ENCODE assay signal across 7 cellular contexts in the genomic region with DNA sequence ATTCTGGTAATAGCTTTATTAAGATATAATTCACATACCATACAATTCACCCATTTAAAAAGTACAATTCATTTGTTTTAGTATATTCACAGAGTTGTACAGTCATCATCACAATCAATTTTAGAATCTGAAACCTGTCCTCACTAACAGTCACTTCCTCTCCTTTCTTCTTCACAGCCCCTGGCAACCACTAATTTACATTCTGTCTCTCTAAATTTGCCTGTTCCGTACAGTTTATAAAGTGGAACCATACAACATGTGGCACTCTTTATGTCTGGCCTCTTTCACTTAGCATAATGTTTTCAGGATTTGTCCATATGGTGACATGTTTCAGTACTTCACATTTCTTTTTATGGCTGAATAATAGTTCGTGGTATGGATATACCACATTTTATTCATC. TPM values are rescaled to one million over a fixed set of nuclear protein-coding genes. Genes with fewer than 3 reads are reported as not detected.
DNase-seq lines count a peak whose midpoint lies in the region; ATAC-seq and TF ChIP-seq lines count a peak whose summit lies in the region.

No MANE protein-coding gene starts in this region.

- H3K4me3 Mint-ChIP-seq in neural progenitor cell: no peak overlapping the region

- H3K36me3 Mint-ChIP-seq in neural progenitor cell: no peaks in the 10 kb centered on the region

- peak; percentile 9 for DNase-seq in central memory CD4-positive, alpha-beta T cell
- DNase-seq in NCI-H146 (lab: John Stamatoyannopoulos, UW) (no peak), NCI-H1694 (lab: John Stamatoyannopoulos, UW) (no peak), neural progenitor cell (ENCODE audit: low spot score) (no peak)

- no peak overlapping the region for H3K27ac Mint-ChIP-seq in neural progenitor cell

- no peaks in the 10 kb centered on the region for H3F3A ChIP-seq in neural progenitor cell (ENCODE audit: low read depth)

- H3K27me3 Mint-ChIP-seq in neural progenitor cell (ENCODE audit: insufficient read depth, low read depth): no peaks in the 10 kb centered on the region

- H3K27me3 ChIP-seq in neural progenitor cell: no peaks in the 10 kb centered on the region

- peaks cover 2% of the 10 kb centered on the region for H3K36me3 ChIP-seq in neural progenitor cell

- no peaks in the 10 kb centered on the region for H3K79me2 ChIP-seq in neural progenitor cell (ENCODE audit: low read depth)

- ATAC-seq in GM18861 (IDR thresholded peaks at IDR 0.05; ENCODE audit: unreplicated experiment) (peak; percentile 97), GM21528 (IDR thresholded peaks at IDR 0.05; ENCODE audit: low FRiP score, unreplicated experiment) (peak; percentile 96), HG03457 (IDR thresholded peaks at IDR 0.05; ENCODE audit: unreplicated experiment) (peak; percentile 84)

- no peak for TF ChIP-seq CTCF in neural progenitor cell (IDR thresholded peaks at IDR 0.05)

- H3K4me2 ChIP-seq in neural progenitor cell: no peak overlapping the region

- H3K27ac ChIP-seq in neural progenitor cell: no peak overlapping the region

- H3K4me1 Mint-ChIP-seq in neural progenitor cell: no peaks in the 10 kb centered on the region

- H3K4me3 ChIP-seq in neural progenitor cell: no peak overlapping the region

- no peak overlapping the region for H2AFZ ChIP-seq in neural progenitor cell (replicated peaks)

- H4K20me1 ChIP-seq in neural progenitor cell (ENCODE audit: low read depth): no peaks in the 10 kb centered on the region

- H3K9me3 Mint-ChIP-seq in neural progenitor cell: peaks cover 9% of the 10 kb centered on the region

- H3K9me3 ChIP-seq in neural progenitor cell (ENCODE audit: low read depth): peaks cover 7% of the 10 kb centered on the region

- H3K9ac ChIP-seq in neural progenitor cell: no peak overlapping the region

- H3K4me1 ChIP-seq in neural progenitor cell: no peaks in the 10 kb centered on the region

RNA-seq across cellular contexts. Expression of a gene that starts 22.7 kb away (rescaled TPM):
- 0.28 TPM in 1 of 2 replicates, not detected in the other for total RNA-seq in neural progenitor cell (ENCODE audit: low replicate concordance)
